In genomic region chr16:83338941-83339340, GRCh38 we compare ENCODE assay signal across 20 cellular contexts.
DNase-seq lines count a peak whose midpoint lies in the region; ATAC-seq, FAIRE-seq and TF ChIP-seq lines count a peak whose summit lies in the region.
"Had no signal": no experiment of that assay in that cellular context is flagged by ENCODE, and none has a peak within 500 bp of the region (broad histone marks: within the 10 kb centered on the region; RNA-seq: fewer than 3 reads in every experiment).

No MANE protein-coding gene starts in this region.

- peak overlapping the region in 9 of 11 experiments; percentile 1 to 83 (median 73); a peak in 19 of 22 replicates for H3K4me2 ChIP-seq in BLaER1 treated with 17β-estradiol and CSF1 and Interleukin-3, amounts not matched to agents 10 nM and 100 nM
- H3K4me2 ChIP-seq in SK-N-SH, result peak overlapping the region; percentile 34; the same call in 1 of the 2 replicates

- POLR2A ChIA-PET in SK-N-SH (lab: Yijun Ruan, JAX), result no interaction called here

- H4K20me1 ChIP-seq in BLaER1 treated with 17β-estradiol and CSF1 and Interleukin-3, amounts not matched to agents 10 nM and 100 nM, result no peaks in the 10 kb centered on the region
- H4K20me1 ChIP-seq in SK-N-SH (ENCODE audit: insufficient read depth), result no peaks in the 10 kb centered on the region

- no peak for FAIRE-seq in pancreas (lab: Jason Lieb, UNC)

- no peaks in the 10 kb centered on the region for H3K9me2 ChIP-seq in SK-N-SH

- no peak for TF ChIP-seq EP300 in SK-N-SH (IDR thresholded peaks at IDR 0.05; ENCODE audit: borderline replicate concordance in 1 of 2, low read depth in 1 of 2, low read length in 1 of 2)

- no peaks in the 10 kb centered on the region for H3K9me3 ChIP-seq in BLaER1 treated with 17β-estradiol and CSF1 and Interleukin-3, amounts not matched to agents 10 nM and 100 nM (replicated peaks in 1 of 11)
- H3K9me3 ChIP-seq in SK-N-SH (no peaks in the 10 kb centered on the region), BE2C (peaks cover 2% of the 10 kb centered on the region; the same call in 1 of the 2 replicates), pancreas (no peaks in the 10 kb centered on the region)
- H3K9me3 ChIP-seq: neutrophil, suprapubic skin had no signal

- TF ChIP-seq CTCF in HFFc6 (IDR thresholded peaks at IDR 0.05), result no peak
- no peak for TF ChIP-seq CTCF in SK-N-SH (IDR thresholded peaks at IDR 0.05)
- TF ChIP-seq CTCF in BE2C (IDR thresholded peaks at IDR 0.05; ENCODE audit: low read depth, low read length), result no peak
- no peak for TF ChIP-seq CTCF in pancreas (IDR thresholded peaks at IDR 0.05)

- no peak overlapping the region for H2AFZ ChIP-seq in SK-N-SH (ENCODE audit: low read depth)

- no peak overlapping the region for H3K4me3 ChIP-seq in BLaER1 treated with 17β-estradiol and CSF1 and Interleukin-3, amounts not matched to agents 10 nM and 100 nM
- H3K4me3 ChIP-seq in SK-N-SH (ENCODE audit: low read depth in 2 of 2, low read length in 1 of 2), result no peak overlapping the region
- no peak overlapping the region for H3K4me3 ChIP-seq in BE2C (ENCODE audit: low read depth, low read length)
- H3K4me3 ChIP-seq in pancreas, result no peak overlapping the region
- H3K4me3 ChIP-seq: suprapubic skin had no signal

- H3K36me3 Mint-ChIP-seq in HFFc6 (ENCODE audit: low read depth), result no peaks in the 10 kb centered on the region

- peaks cover 0 to 3% (median 0%) of the 10 kb centered on the region in 11 experiments; a peak in 1 of 22 replicates for H3K27me3 ChIP-seq in BLaER1 treated with 17β-estradiol and CSF1 and Interleukin-3, amounts not matched to agents 10 nM and 100 nM
- H3K27me3 ChIP-seq in SK-N-SH (ENCODE audit: insufficient read depth), result no peaks in the 10 kb centered on the region
- H3K27me3 ChIP-seq in BE2C, result no peaks in the 10 kb centered on the region
- H3K27me3 ChIP-seq in pancreas, result no peaks in the 10 kb centered on the region
- H3K27me3 ChIP-seq: neutrophil, suprapubic skin had no signal

- peaks cover 0 to 44% (median 20%) of the 10 kb centered on the region in 10 experiments; a peak in 15 of 20 replicates for H3K4me1 ChIP-seq in BLaER1 treated with 17β-estradiol and CSF1 and Interleukin-3, amounts not matched to agents 10 nM and 100 nM
- H3K4me1 ChIP-seq in SK-N-SH (ENCODE audit: control insufficient read depth in 1 of 2, insufficient read depth in 2 of 2, low read depth in 1 of 2, low read length in 1 of 2), result peaks cover 5 to 7% of the 10 kb centered on the region in 2 experiments; a peak in 3 of 4 replicates
- no peaks in the 10 kb centered on the region for H3K4me1 ChIP-seq in BE2C
- no peaks in the 10 kb centered on the region for H3K4me1 ChIP-seq in pancreas
- H3K4me1 ChIP-seq: suprapubic skin had no signal

- WGBS in SK-N-SH (ENCODE audit: low lambda C conversion rate), result 52% methylated on average over 2 of the region's 2 CpGs
- WGBS in pancreas, 2 donors, result 54% methylated on average over 2 of the region's 2 CpGs

- H3K4me3 Mint-ChIP-seq in HFFc6, result no peak overlapping the region
- H3K4me3 Mint-ChIP-seq: activated B cell treated with CpG ODN at 0.5 μM for 24 hours; central memory CD8-positive, alpha-beta T cell; T-helper 1 cell treated with Interleukin-12 subunit alpha and Interleukin-12 subunit beta and Interleukin-4 antibody, amounts not matched to agents 30 μg/mL and 1 μg/mL, for 36 hours had no signal

- peaks cover 2% of the 10 kb centered on the region; the same call in 1 of the 2 replicates for H3K27me3 Mint-ChIP-seq in HFFc6 (ENCODE audit: insufficient read depth)
- H3K27me3 Mint-ChIP-seq: activated B cell treated with CpG ODN at 0.5 μM for 24 hours had no signal

- H3K36me3 ChIP-seq in BLaER1 treated with 17β-estradiol and CSF1 and Interleukin-3, amounts not matched to agents 10 nM and 100 nM, result no peaks in the 10 kb centered on the region
- H3K36me3 ChIP-seq in SK-N-SH (replicated peaks in 1 of 2; ENCODE audit: control insufficient read depth in 1 of 2, insufficient read depth in 2 of 2, low read length in 1 of 2) (no peaks in the 10 kb centered on the region), BE2C (no peaks in the 10 kb centered on the region), pancreas (no peaks in the 10 kb centered on the region)
- H3K36me3 ChIP-seq: neutrophil, suprapubic skin had no signal

- peak overlapping the region; percentile 38; the same call in 1 of the 2 replicates for H3K27ac Mint-ChIP-seq in HFFc6
- H3K27ac Mint-ChIP-seq: activated B cell treated with CpG ODN at 0.5 μM for 24 hours; T-helper 1 cell treated with Interleukin-12 subunit alpha and Interleukin-12 subunit beta and Interleukin-4 antibody, amounts not matched to agents 30 μg/mL and 1 μg/mL, for 36 hours had no signal

- ATAC-seq in HG03025 (IDR thresholded peaks at IDR 0.05; ENCODE audit: low FRiP score, unreplicated experiment) (no peak), pancreas (no peak)
- ATAC-seq: left lobe of liver, right cardiac atrium had no signal

- no peak for TF ChIP-seq RAD21 in SK-N-SH (IDR thresholded peaks at IDR 0.05; ENCODE audit: low read length)

- H3K9ac ChIP-seq in BLaER1 treated with 17β-estradiol and CSF1 and Interleukin-3, amounts not matched to agents 10 nM and 100 nM, result no peak overlapping the region; a peak in 1 of 22 replicates
- H3K9ac ChIP-seq in SK-N-SH, result no peak overlapping the region

- peaks cover 9% of the 10 kb centered on the region for H3F3A ChIP-seq in SK-N-SH (replicated peaks; ENCODE audit: insufficient read depth)

- no peaks in the 10 kb centered on the region for H3K79me2 ChIP-seq in SK-N-SH (ENCODE audit: insufficient read depth)

- H3K27ac ChIP-seq in BLaER1 treated with 17β-estradiol and CSF1 and Interleukin-3, amounts not matched to agents 10 nM and 100 nM, result peak overlapping the region in 8 of 11 experiments; percentile 2 to 67 (median 62); a peak in 15 of 22 replicates
- H3K27ac ChIP-seq in SK-N-SH (ENCODE audit: low read depth in 2 of 2, low read length in 1 of 2) (peak overlapping the region; percentile 17 to 67; a peak in 3 of 4 replicates), pancreas (no peak overlapping the region)
- H3K27ac ChIP-seq: neutrophil, suprapubic skin had no signal

- no peak for DNase-seq in HFFc6
- DNase-seq in SK-N-SH, result no peak
- peak; percentile 3 for DNase-seq in glomerular visceral epithelial cell (ENCODE audit: extremely low spot score)
- DNase-seq in BE2C, result no peak
- DNase-seq in NCI-H748 treated with DMSO at 0.1 percent for 48 hours (lab: John Stamatoyannopoulos, UW), result no peak
- DNase-seq in pancreas, result no peak
- DNase-seq: activated B cell treated with CpG ODN at 0.5 μM for 24 hours; AML-193; effector memory CD4-positive, alpha-beta T cell; NCI-H1930; NCI-H82; right cardiac atrium; stimulated activated CD4-positive, alpha-beta T cell treated with anti-CD3 and anti-CD28 coated beads, Interleukin-1b, Interleukin-23, amount 100 ng/mL, for 48 hours had no signal

- peaks cover 13% of the 10 kb centered on the region; the same call in 1 of the 2 replicates for H3K4me1 Mint-ChIP-seq in HFFc6 (ENCODE audit: low read depth)
- H3K4me1 Mint-ChIP-seq: activated B cell treated with CpG ODN at 0.5 μM for 24 hours; central memory CD8-positive, alpha-beta T cell had no signal

- H3K9me3 Mint-ChIP-seq in HFFc6, result peaks cover 11% of the 10 kb centered on the region
- H3K9me3 Mint-ChIP-seq: activated B cell treated with CpG ODN at 0.5 μM for 24 hours; central memory CD8-positive, alpha-beta T cell; T-helper 1 cell treated with Interleukin-12 subunit alpha and Interleukin-12 subunit beta and Interleukin-4 antibody, amounts not matched to agents 30 μg/mL and 1 μg/mL, for 36 hours had no signal

- CTCF ChIA-PET in SK-N-SH (lab: Yijun Ruan, JAX), result interaction anchor here (1.3 kb wide), 1 partner anchor 17 kb away, joined by 5 read pairs; no protein-coding TSS in a partner anchor

- intact Hi-C loops in pancreas (cut with DNase I), result no loop called here

TF ChIP-seq in SK-N-SH, 30 proteins besides CTCF, POLR2A, EP300 and RAD21:
- peak; percentile 8; the same call in 1 of the 2 replicates for TF ChIP-seq FOSL2 (IDR thresholded peaks at IDR 0.05; ENCODE audit: borderline replicate concordance, low read depth)
- TF ChIP-seq POLR2AphosphoS5 (IDR thresholded peaks at IDR 0.05; ENCODE audit: low read depth, low read length), result no peak
- no peak for TF ChIP-seq ELF1 (IDR thresholded peaks at IDR 0.05)
- no peak for TF ChIP-seq TAF1 (IDR thresholded peaks at IDR 0.05; ENCODE audit: borderline replicate concordance, low read depth, low read length)
- TF ChIP-seq MXI1 (IDR thresholded peaks at IDR 0.05; ENCODE audit: low read depth, low read length), result no peak
- peak; percentile 9; the same call in 1 of the 2 replicates for TF ChIP-seq TCF12 (IDR thresholded peaks at IDR 0.05)
- no peak for TF ChIP-seq GATA2 (CRISPR knock-in tag; IDR thresholded peaks at IDR 0.05)
- no peak for TF ChIP-seq MEF2A (IDR thresholded peaks at IDR 0.05; ENCODE audit: borderline replicate concordance, low read depth)
- no peak for TF ChIP-seq CHD2 (IDR thresholded peaks at IDR 0.05; ENCODE audit: low read length, partially characterized antibody)
- TF ChIP-seq EZH2phosphoT487 (IDR thresholded peaks at IDR 0.05; ENCODE audit: borderline replicate concordance, low read depth), result no peak

Comparison
In these comparisons a context has a peak if more than half of its experiments do, and no peak if none do; other contexts are left out.
1. H3K27ac ChIP-seq: peak in BLaER1 treated with 17β-estradiol and CSF1 and Interleukin-3, amounts not matched to agents 10 nM and 100 nM (8 of 11) and SK-N-SH (2 of 2); none in pancreas (0 of 4).